In the genomic region with DNA sequence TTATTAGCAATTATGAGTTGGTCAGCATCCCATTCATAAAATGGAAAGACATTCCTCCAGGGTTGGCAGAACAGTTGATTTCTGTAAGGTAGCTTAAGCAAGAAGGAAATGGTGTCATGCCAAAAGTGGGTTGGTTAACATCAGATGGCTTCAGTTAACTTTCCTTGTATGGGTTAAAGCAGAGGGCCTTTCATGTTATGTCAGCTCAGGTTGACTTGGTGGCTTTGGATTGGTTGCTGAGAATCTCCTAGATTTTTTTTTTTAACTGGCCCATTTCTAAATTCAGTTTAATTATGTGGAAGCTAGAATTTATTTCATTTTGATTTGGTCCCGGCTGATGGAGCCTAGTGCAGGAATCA, we compare ENCODE assay signal across 1 cellular context.
TF ChIP-seq lines count a peak whose summit lies in the region.

No MANE protein-coding gene starts in this region.

TF ChIP-seq in IMR-90, 13 proteins besides CTCF, POLR2A, EP300 and RAD21 (continued from another document):
- TF ChIP-seq, protein P1, sequence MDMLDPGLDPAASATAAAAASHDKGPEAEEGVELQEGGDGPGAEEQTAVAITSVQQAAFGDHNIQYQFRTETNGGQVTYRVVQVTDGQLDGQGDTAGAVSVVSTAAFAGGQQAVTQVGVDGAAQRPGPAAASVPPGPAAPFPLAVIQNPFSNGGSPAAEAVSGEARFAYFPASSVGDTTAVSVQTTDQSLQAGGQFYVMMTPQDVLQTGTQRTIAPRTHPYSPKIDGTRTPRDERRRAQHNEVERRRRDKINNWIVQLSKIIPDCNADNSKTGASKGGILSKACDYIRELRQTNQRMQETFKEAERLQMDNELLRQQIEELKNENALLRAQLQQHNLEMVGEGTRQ (IDR thresholded peaks at IDR 0.05; ENCODE audit: low read depth, low read length), result no peak
- no peak for TF ChIP-seq CHD1 (IDR thresholded peaks at IDR 0.05; ENCODE audit: low read depth, low read length)
- no peak for TF ChIP-seq RCOR1 (IDR thresholded peaks at IDR 0.05; ENCODE audit: insufficient replicate concordance, low read length)
- TF ChIP-seq MAFK (IDR thresholded peaks at IDR 0.05; ENCODE audit: low read depth, low read length), result no peak
- TF ChIP-seq SMC3 (IDR thresholded peaks at IDR 0.05; ENCODE audit: low read depth, low read length), result no peak
